Comparison of ENCODE assay signal across 15 cellular contexts in the genomic region with DNA sequence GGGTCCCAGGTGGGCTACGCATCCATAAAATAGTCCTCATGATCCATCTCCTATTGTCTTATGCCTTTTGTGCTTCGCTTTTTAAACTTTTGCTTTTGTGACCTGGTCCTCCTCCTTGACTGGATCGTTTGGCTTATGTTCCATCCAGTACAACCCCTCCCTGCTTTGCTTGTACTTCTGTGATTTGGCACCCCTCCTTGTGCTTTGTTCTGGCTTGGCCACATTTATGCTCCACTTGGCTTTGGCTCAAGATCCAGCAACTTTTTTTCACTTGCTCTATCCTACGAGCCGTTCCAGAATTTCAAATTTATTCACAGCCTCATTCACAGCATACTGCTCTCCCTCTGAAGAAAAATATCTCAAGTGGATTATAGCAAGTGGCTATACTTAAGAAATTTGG. TPM values are rescaled to one million over a fixed set of nuclear protein-coding genes. Genes with fewer than 3 reads are reported as not detected.
"Had no signal": no experiment of that assay in that cellular context is flagged by ENCODE, and none has a peak within 500 bp of the region (broad histone marks: within the 10 kb centered on the region; RNA-seq: fewer than 3 reads in every experiment).

No MANE protein-coding gene starts in this region.

- H3K36me3 Mint-ChIP-seq: neural progenitor cell; stimulated activated effector memory CD8-positive, alpha-beta T cell treated with anti-CD3 and anti-CD28 coated beads, Interleukin-12 subunit alpha, Interleukin-12 subunit beta, amount 100 ng/mL, for 72 hours had no signal

- H3K4me2 ChIP-seq: neural progenitor cell had no signal

- H3K79me2 ChIP-seq: parathyroid adenoma had no signal

- H2AFZ ChIP-seq: neural progenitor cell, parathyroid adenoma had no signal

- FAIRE-seq: bronchial epithelial cell, keratinocyte had no signal

- H3K4me1 Mint-ChIP-seq: neural progenitor cell had no signal

- H3K36me3 ChIP-seq: esophagus muscularis mucosa, neural progenitor cell, right atrium auricular region, upper lobe of right lung had no signal

- H3K9me3 ChIP-seq: esophagus muscularis mucosa, right atrium auricular region, upper lobe of right lung had no signal

- ATAC-seq: stimulated activated effector memory CD8-positive, alpha-beta T cell treated with anti-CD3 and anti-CD28 coated beads, Interleukin-12 subunit alpha, Interleukin-12 subunit beta, amount 100 ng/mL, for 72 hours; upper lobe of right lung had no signal

- H3K4me3 Mint-ChIP-seq: neural progenitor cell; stimulated activated effector memory CD8-positive, alpha-beta T cell treated with anti-CD3 and anti-CD28 coated beads, Interleukin-12 subunit alpha, Interleukin-12 subunit beta, amount 100 ng/mL, for 72 hours had no signal

- H3K9me3 Mint-ChIP-seq: activated T-helper 2 cell treated with anti-CD3 and anti-CD28 coated beads, Interferon-gamma antibody, Interleukin-2, Interleukin-4, amounts not matched to agents 10 μg/mL and 5 μg/mL and 100 μg/mL, durations not matched to agents 14 hours and 24 hours and 36 hours; neural progenitor cell; stimulated activated effector memory CD8-positive, alpha-beta T cell treated with anti-CD3 and anti-CD28 coated beads, Interleukin-12 subunit alpha, Interleukin-12 subunit beta, amount 100 ng/mL, for 72 hours had no signal

- H3K27ac ChIP-seq: neural progenitor cell, parathyroid adenoma, right atrium auricular region, upper lobe of right lung had no signal

- DNase-seq: activated naive CD4-positive, alpha-beta T cell treated with anti-CD3 and anti-CD28 coated beads, Interleukin-2, amount 50 U/mL, for 16 hours; upper lobe of right lung had no signal

- H3K27me3 ChIP-seq: esophagus muscularis mucosa, neural progenitor cell, right atrium auricular region, upper lobe of right lung had no signal

- H3K4me3 ChIP-seq: esophagus muscularis mucosa, neural progenitor cell, right atrium auricular region, upper lobe of right lung had no signal

- H3K4me1 ChIP-seq: neural progenitor cell, parathyroid adenoma, right atrium auricular region, upper lobe of right lung had no signal

- H3K27ac Mint-ChIP-seq: activated T-helper 2 cell treated with anti-CD3 and anti-CD28 coated beads, Interferon-gamma antibody, Interleukin-2, Interleukin-4, amounts not matched to agents 10 μg/mL and 5 μg/mL and 100 μg/mL, durations not matched to agents 14 hours and 24 hours and 36 hours; neural progenitor cell; stimulated activated effector memory CD8-positive, alpha-beta T cell treated with anti-CD3 and anti-CD28 coated beads, Interleukin-12 subunit alpha, Interleukin-12 subunit beta, amount 100 ng/mL, for 72 hours had no signal

- H3K9ac ChIP-seq: neural progenitor cell, parathyroid adenoma had no signal

RNA-seq across cellular contexts. Expression of a gene that starts 28.0 kb away (rescaled TPM):
- total RNA-seq: activated T-helper 2 cell treated with anti-CD3 and anti-CD28 coated beads, Interferon-gamma antibody, Interleukin-2, Interleukin-4, amounts not matched to agents 10 μg/mL and 5 μg/mL and 100 μg/mL, durations not matched to agents 14 hours and 24 hours and 36 hours; bronchial epithelial cell; esophagus muscularis mucosa; fibroblast of villous mesenchyme; liver; myocyte; right atrium auricular region; subcutaneous adipose tissue; T-helper 2 cell treated with Interferon-gamma antibody and Interleukin-4, amounts not matched to agents 100 ng/mL and 5 ng/mL, for 36 hours; upper lobe of right lung had no signal
- polyA plus RNA-seq: keratinocyte, liver had no signal
